ENCODE assay signal across 10 cellular contexts in genomic region chr4:8688041-8688907, GRCh38.
A peak's percentile ranks its signal among the peaks of the same experiment; 100 is the strongest.
DNase-seq lines count a peak whose midpoint lies in the region; ATAC-seq and TF ChIP-seq lines count a peak whose summit lies in the region.
"Had no signal": no experiment of that assay in that cellular context is flagged by ENCODE, and none has a peak within 500 bp of the region (broad histone marks: within the 10 kb centered on the region; RNA-seq: fewer than 3 reads in every experiment).

No MANE protein-coding gene starts in this region.

- no peaks in the 10 kb centered on the region for H3K4me1 Mint-ChIP-seq in activated CD8-positive, alpha-beta T cell treated with anti-CD3 and anti-CD28 coated beads for 36 hours (ENCODE audit: low read depth)
- H3K4me1 Mint-ChIP-seq in activated CD8-positive, alpha-beta T cell treated with anti-CD3 and anti-CD28 coated beads, Interleukin-2, amount 10 ng/mL, durations not matched to agents 7 days and 5 days (ENCODE audit: low read depth), result no peaks in the 10 kb centered on the region
- H3K4me1 Mint-ChIP-seq: IgD-negative memory B cell had no signal

- H3K4me3 Mint-ChIP-seq in activated CD8-positive, alpha-beta T cell treated with anti-CD3 and anti-CD28 coated beads for 36 hours, result no peak overlapping the region
- H3K4me3 Mint-ChIP-seq in activated CD8-positive, alpha-beta T cell treated with anti-CD3 and anti-CD28 coated beads, Interleukin-2, amount 10 ng/mL, durations not matched to agents 7 days and 5 days, result no peak overlapping the region

- intact Hi-C loops in activated CD8-positive, alpha-beta T cell treated with anti-CD3 and anti-CD28 coated beads for 36 hours (cut with micrococcal nuclease), result loop anchor here (10.0 kb wide), 1 partner anchor 227 kb away; no protein-coding TSS in a partner anchor
- intact Hi-C loops in sciatic nerve (cut with DNase I), result no loop called here

- CTCF ChIA-PET in activated CD8-positive, alpha-beta T cell treated with anti-CD3 and anti-CD28 coated beads for 36 hours (lab: Charles Lee), result interaction anchor here (0.8 to 1.7 kb wide), 8 partner anchors 9 to 229 kb away, joined by 3 to 6 read pairs (median 4); no protein-coding TSS in a partner anchor
- CTCF ChIA-PET in activated CD8-positive, alpha-beta T cell treated with anti-CD3 and anti-CD28 coated beads, Interleukin-2, amount 10 ng/mL, durations not matched to agents 7 days and 5 days (lab: Charles Lee), result interaction anchor here (0.6 to 1.1 kb wide), 2 partner anchors 229 kb away, joined by 3 read pairs; no protein-coding TSS in a partner anchor

- H3K9me3 ChIP-seq in NT2/D1 (ENCODE audit: insufficient read depth, low read length), result no peaks in the 10 kb centered on the region

- peak; percentile 62 for ATAC-seq in activated CD8-positive, alpha-beta T cell treated with anti-CD3 and anti-CD28 coated beads for 36 hours
- no peak for ATAC-seq in activated CD8-positive, alpha-beta T cell treated with anti-CD3 and anti-CD28 coated beads, Interleukin-2, amount 10 ng/mL, durations not matched to agents 7 days and 5 days
- ATAC-seq in sciatic nerve (no peak), GM19397 (IDR thresholded peaks at IDR 0.05; ENCODE audit: unreplicated experiment) (no peak)

- no peaks in the 10 kb centered on the region for H3K36me3 ChIP-seq in NT2/D1 (ENCODE audit: insufficient read depth, insufficient read length, low read length)

- H3K36me3 Mint-ChIP-seq in activated CD8-positive, alpha-beta T cell treated with anti-CD3 and anti-CD28 coated beads for 36 hours (ENCODE audit: low read depth), result no peaks in the 10 kb centered on the region
- H3K36me3 Mint-ChIP-seq in activated CD8-positive, alpha-beta T cell treated with anti-CD3 and anti-CD28 coated beads, Interleukin-2, amount 10 ng/mL, durations not matched to agents 7 days and 5 days (ENCODE audit: low read depth), result no peaks in the 10 kb centered on the region
- H3K36me3 Mint-ChIP-seq: IgD-negative memory B cell had no signal

- no peak overlapping the region for H3K9ac ChIP-seq in NT2/D1 (ENCODE audit: insufficient read length, low read depth)

- H3K4me1 ChIP-seq in NT2/D1 (ENCODE audit: insufficient read depth, insufficient read length), result peaks cover 8% of the 10 kb centered on the region

- DNase-seq in activated CD8-positive, alpha-beta T cell treated with anti-CD3 and anti-CD28 coated beads for 36 hours, result peak; percentile 29
- DNase-seq in activated CD8-positive, alpha-beta T cell treated with anti-CD3 and anti-CD28 coated beads, Interleukin-2, amount 10 ng/mL, durations not matched to agents 7 days and 5 days, result no peak
- peak; percentile 32 for DNase-seq in NT2/D1 (ENCODE audit: low read depth, low spot score)
- peak; percentile 29 for DNase-seq in germinal center (ENCODE audit: low spot score)
- DNase-seq in retinal pigment epithelial cell (ENCODE audit: low read depth), result no peak
- no peak for DNase-seq in T-helper 9 cell
- no peak for DNase-seq in sciatic nerve (ENCODE audit: low spot score)
- DNase-seq: Calu3 had no signal

- peaks cover 57% of the 10 kb centered on the region for H3K27me3 ChIP-seq in NT2/D1 (ENCODE audit: insufficient read depth, insufficient read length)

- POLR2A ChIA-PET in activated CD8-positive, alpha-beta T cell treated with anti-CD3 and anti-CD28 coated beads for 36 hours (lab: Charles Lee), result no interaction called here
- POLR2A ChIA-PET in activated CD8-positive, alpha-beta T cell treated with anti-CD3 and anti-CD28 coated beads, Interleukin-2, amount 10 ng/mL, durations not matched to agents 7 days and 5 days (lab: Charles Lee), result no interaction called here

- H3K4me3 ChIP-seq in NT2/D1 (ENCODE audit: insufficient read length, low read depth) (no peak overlapping the region), retinal pigment epithelial cell (ENCODE audit: low read length) (no peak overlapping the region)

- TF ChIP-seq CTCF in activated CD8-positive, alpha-beta T cell treated with anti-CD3 and anti-CD28 coated beads for 36 hours (IDR thresholded peaks at IDR 0.05), result peak; percentile 72
- TF ChIP-seq CTCF in retinal pigment epithelial cell (conservative IDR thresholded peaks at IDR 0.05; ENCODE audit: low read depth, low read length), result peak; percentile 48

- peaks cover 6% of the 10 kb centered on the region for H3K27me3 Mint-ChIP-seq in activated CD8-positive, alpha-beta T cell treated with anti-CD3 and anti-CD28 coated beads for 36 hours
- H3K27me3 Mint-ChIP-seq in activated CD8-positive, alpha-beta T cell treated with anti-CD3 and anti-CD28 coated beads, Interleukin-2, amount 10 ng/mL, durations not matched to agents 7 days and 5 days (ENCODE audit: low read depth), result no peaks in the 10 kb centered on the region

- no peak overlapping the region for H3K27ac Mint-ChIP-seq in activated CD8-positive, alpha-beta T cell treated with anti-CD3 and anti-CD28 coated beads for 36 hours
- H3K27ac Mint-ChIP-seq in activated CD8-positive, alpha-beta T cell treated with anti-CD3 and anti-CD28 coated beads, Interleukin-2, amount 10 ng/mL, durations not matched to agents 7 days and 5 days, result no peak overlapping the region
- H3K27ac Mint-ChIP-seq: IgD-negative memory B cell had no signal

- H3K9me3 Mint-ChIP-seq in activated CD8-positive, alpha-beta T cell treated with anti-CD3 and anti-CD28 coated beads for 36 hours, result no peaks in the 10 kb centered on the region
- H3K9me3 Mint-ChIP-seq in activated CD8-positive, alpha-beta T cell treated with anti-CD3 and anti-CD28 coated beads, Interleukin-2, amount 10 ng/mL, durations not matched to agents 7 days and 5 days (ENCODE audit: insufficient read depth), result no peaks in the 10 kb centered on the region

Comparison
In these comparisons a context has a peak if more than half of its experiments do, and no peak if none do; other contexts are left out.
1. DNase-seq: peak in activated CD8-positive, alpha-beta T cell treated with anti-CD3 and anti-CD28 coated beads for 36 hours (single experiment), NT2/D1 (single experiment) and germinal center (single experiment); none in activated CD8-positive, alpha-beta T cell treated with anti-CD3 and anti-CD28 coated beads, Interleukin-2, amount 10 ng/mL, durations not matched to agents 7 days and 5 days (single experiment), retinal pigment epithelial cell (single experiment), T-helper 9 cell (single experiment) and sciatic nerve (single experiment).